9 cellular contexts compared by ENCODE assay signal in the genomic region with DNA sequence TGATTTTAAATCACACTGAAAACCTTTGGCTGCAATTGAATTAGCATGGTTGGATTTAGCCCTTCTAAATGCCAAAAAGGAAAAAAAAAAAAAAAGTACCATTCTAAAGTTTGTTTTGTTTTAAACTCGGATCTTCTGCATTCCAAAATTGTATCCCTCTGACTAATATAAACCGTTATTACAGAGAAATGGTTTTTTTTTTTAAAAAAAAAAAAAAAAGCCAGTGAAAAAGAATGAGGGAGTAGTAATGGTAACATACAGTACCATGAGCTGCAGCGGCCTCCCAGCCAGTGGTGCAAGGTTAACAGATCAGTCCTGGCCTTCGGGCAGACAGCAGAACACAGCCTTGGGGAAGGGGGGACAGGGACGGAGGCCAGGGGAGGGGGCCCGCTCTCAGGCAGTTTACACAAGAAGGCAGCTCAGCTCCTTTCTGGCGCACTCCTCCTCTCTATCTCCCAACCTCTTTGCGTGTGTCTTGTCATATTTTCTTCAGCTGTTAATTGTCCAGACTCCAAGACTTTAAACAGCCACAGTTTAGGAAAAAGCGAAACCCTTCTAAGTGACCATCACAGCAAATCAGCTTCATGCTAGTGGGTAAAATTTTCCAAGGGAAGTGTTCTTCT.
DNase-seq lines count a peak whose midpoint lies in the region; ATAC-seq and TF ChIP-seq lines count a peak whose summit lies in the region.
"Had no signal": no experiment of that assay in that cellular context is flagged by ENCODE, and none has a peak within 500 bp of the region (broad histone marks: within the 10 kb centered on the region; RNA-seq: fewer than 3 reads in every experiment).

No MANE protein-coding gene starts in this region.

- H3K4me1 ChIP-seq in HUES64 (ENCODE audit: insufficient read depth, low read length) = peaks cover 57% of the 10 kb centered on the region
- H3K4me1 ChIP-seq in right lobe of liver = no peaks in the 10 kb centered on the region
- H3K4me1 ChIP-seq in thymus (ENCODE audit: control insufficient read depth, insufficient read depth, low read length) = no peaks in the 10 kb centered on the region

- ATAC-seq in right lobe of liver = peak in 3 of 4 donors; percentile 24 to 43 (median 32)
- no peak for ATAC-seq in activated CD4-positive, CD25-positive, alpha-beta regulatory T cell treated with anti-CD3 and anti-CD28 coated beads, Interleukin-2, amount 50 U/mL, for 24 hours

- no peak for TF ChIP-seq POLR2A in right lobe of liver (IDR thresholded peaks at IDR 0.05)

- WGBS in HUES64 = 16% methylated on average over 7 of the region's 9 CpGs
- WGBS in right lobe of liver (ENCODE audit: insufficient coverage, low coverage, low lambda C conversion rate, missing lambda C conversion rate) = 40% methylated on average over 8 of the region's 9 CpGs
- 89% methylated on average over 9 of the region's 9 CpGs for WGBS in thymus

- H3K27me3 ChIP-seq in HUES64 (ENCODE audit: insufficient read depth, low read length) (no peaks in the 10 kb centered on the region), right lobe of liver (no peaks in the 10 kb centered on the region), thymus (ENCODE audit: control insufficient read depth, insufficient read depth) (no peaks in the 10 kb centered on the region)

- intact Hi-C loops in right lobe of liver (cut with DNase I) = no loop called here

- DNase-seq in ecto neural progenitor cell (ENCODE audit: low spot score) = peak; percentile 61
- no peak for DNase-seq in right lobe of liver
- no peak for DNase-seq in NCI-H82 (lab: John Stamatoyannopoulos, UW)
- DNase-seq in UCSD-AML1 (lab: John Stamatoyannopoulos, UW; ENCODE audit: unreplicated experiment) = no peak
- DNase-seq in NCI-H1105 (lab: John Stamatoyannopoulos, UW) = no peak
- DNase-seq: stimulated activated CD4-positive, alpha-beta T cell treated with anti-CD3 and anti-CD28 coated beads, Interleukin-2, amount 100 ng/mL, for 24 hours had no signal

- H3K9ac ChIP-seq in HUES64 (ENCODE audit: low read depth, low read length) = 0 out of 2 replicates have a peak overlapping the region, but pooled peaks have one; percentile 22

- no peaks in the 10 kb centered on the region for H3K9me3 ChIP-seq in HUES64 (ENCODE audit: insufficient read depth, low read depth, low read length)
- H3K9me3 ChIP-seq in right lobe of liver = no peaks in the 10 kb centered on the region
- no peaks in the 10 kb centered on the region for H3K9me3 ChIP-seq in thymus (ENCODE audit: control insufficient read depth)

- H3K27ac ChIP-seq in HUES64 (ENCODE audit: low read depth, low read length) (peak overlapping the region; percentile 91; the same call in 1 of the 2 replicates), right lobe of liver (peak overlapping the region in 1 of 3 donors; percentile 65), thymus (ENCODE audit: low read depth) (peak overlapping the region; percentile 53)

- no peak for TF ChIP-seq CTCF in right lobe of liver (IDR thresholded peaks at IDR 0.05)

- no peaks in the 10 kb centered on the region for H3K36me3 ChIP-seq in HUES64 (ENCODE audit: insufficient read depth, low read length)
- H3K36me3 ChIP-seq in right lobe of liver = no peaks in the 10 kb centered on the region
- no peaks in the 10 kb centered on the region for H3K36me3 ChIP-seq in thymus (ENCODE audit: control insufficient read depth, insufficient read depth)

- peak overlapping the region; percentile 34 for H3K4me3 ChIP-seq in HUES64 (ENCODE audit: low read length)
- no peak overlapping the region for H3K4me3 ChIP-seq in right lobe of liver
- H3K4me3 ChIP-seq in thymus (ENCODE audit: low read length) = no peak overlapping the region

Comparison
In these comparisons a context has a peak if more than half of its experiments do, and no peak if none do; other contexts are left out.
1. ATAC-seq: peak in right lobe of liver (3 of 4); none in activated CD4-positive, CD25-positive, alpha-beta regulatory T cell treated with anti-CD3 and anti-CD28 coated beads, Interleukin-2, amount 50 U/mL, for 24 hours (0 of 2).